In genomic region chr13:99382428-99383133, GRCh38 we compare ENCODE assay signal across 8 cellular contexts.
DNase-seq lines count a peak whose midpoint lies in the region; ATAC-seq and TF ChIP-seq lines count a peak whose summit lies in the region.

No MANE protein-coding gene starts in this region.

- H3K4me1 Mint-ChIP-seq in T-cell = peaks cover 89 to 97% (median 97%) of the 10 kb centered on the region in 3 donors
- H3K4me1 Mint-ChIP-seq in activated naive CD8-positive, alpha-beta T cell treated with anti-CD3 and anti-CD28 coated beads for 36 hours = peaks cover 89% of the 10 kb centered on the region

- H3K9me3 Mint-ChIP-seq in T-cell = no peaks in the 10 kb centered on the region
- H3K9me3 Mint-ChIP-seq in activated naive CD8-positive, alpha-beta T cell treated with anti-CD3 and anti-CD28 coated beads for 36 hours = no peaks in the 10 kb centered on the region

- peaks cover 0 to 5% (median 0%) of the 10 kb centered on the region in 11 experiments; a peak in 3 of 22 replicates for H3K9me3 ChIP-seq in BLaER1 treated with 17β-estradiol and CSF1 and Interleukin-3, amounts not matched to agents 10 nM and 100 nM (replicated peaks in 1 of 11)
- H3K9me3 ChIP-seq in mucosa of descending colon = no peaks in the 10 kb centered on the region
- H3K9me3 ChIP-seq in smooth muscle cell (replicated peaks; ENCODE audit: low read depth) = no peaks in the 10 kb centered on the region

- H3K4me2 ChIP-seq in BLaER1 treated with 17β-estradiol and CSF1 and Interleukin-3, amounts not matched to agents 10 nM and 100 nM = peak overlapping the region; percentile 46 to 69 (median 56); a peak in 21 of 22 replicates
- no peak overlapping the region for H3K4me2 ChIP-seq in smooth muscle cell

- peak in 23 of 34 experiments; percentile 27 to 64 (median 39) for DNase-seq in T-cell
- peak; percentile 52 for DNase-seq in activated naive CD8-positive, alpha-beta T cell treated with anti-CD3 and anti-CD28 coated beads for 36 hours
- peak; percentile 63 to 71 (median 71) for DNase-seq in mucosa of descending colon
- no peak for DNase-seq in NCI-H1930 (lab: John Stamatoyannopoulos, UW)
- no peak for DNase-seq in cerebellar cortex (ENCODE audit: low spot score)
- no peak for DNase-seq in smooth muscle cell (lab: John Stamatoyannopoulos, UW; ENCODE audit: unreplicated experiment)
- no peak for DNase-seq in NCI-H510A treated with DMSO at 0.1 percent for 48 hours (lab: John Stamatoyannopoulos, UW)

- CTCF ChIA-PET in T-cell (lab: Charles Lee) = interaction anchor here (0.5 to 4.6 kb wide), 27 partner anchors 10 to 206 kb away, joined by 3 to 57 read pairs (median 4); no protein-coding TSS in a partner anchor

- peaks cover 0 to 22% (median 9%) of the 10 kb centered on the region in 11 experiments; a peak in 8 of 22 replicates for H4K20me1 ChIP-seq in BLaER1 treated with 17β-estradiol and CSF1 and Interleukin-3, amounts not matched to agents 10 nM and 100 nM
- no peaks in the 10 kb centered on the region for H4K20me1 ChIP-seq in smooth muscle cell (ENCODE audit: low read depth)

- peak overlapping the region; percentile 39 to 75 (median 57) for H3K4me3 Mint-ChIP-seq in T-cell
- H3K4me3 Mint-ChIP-seq in activated naive CD8-positive, alpha-beta T cell treated with anti-CD3 and anti-CD28 coated beads for 36 hours = peak overlapping the region; percentile 14

- H3K4me3 ChIP-seq in BLaER1 treated with 17β-estradiol and CSF1 and Interleukin-3, amounts not matched to agents 10 nM and 100 nM = no peak overlapping the region
- no peak overlapping the region for H3K4me3 ChIP-seq in mucosa of descending colon
- no peak overlapping the region for H3K4me3 ChIP-seq in smooth muscle cell

- ATAC-seq in T-cell (replicated peaks in 1 of 4) = peak; percentile 29 to 51 (median 38)
- ATAC-seq in mucosa of descending colon = peak; percentile 89

- 87% methylated on average over 9 of the region's 9 CpGs for WGBS in smooth muscle cell (ENCODE audit: low lambda C conversion rate)

- intact Hi-C loops in mucosa of descending colon (cut with DNase I, micrococcal nuclease) = no loop called here

- no peaks in the 10 kb centered on the region for H3K27me3 Mint-ChIP-seq in T-cell
- H3K27me3 Mint-ChIP-seq in activated naive CD8-positive, alpha-beta T cell treated with anti-CD3 and anti-CD28 coated beads for 36 hours = no peaks in the 10 kb centered on the region

- peaks cover 41 to 83% (median 67%) of the 10 kb centered on the region in 11 experiments for H3K36me3 ChIP-seq in BLaER1 treated with 17β-estradiol and CSF1 and Interleukin-3, amounts not matched to agents 10 nM and 100 nM
- no peaks in the 10 kb centered on the region for H3K36me3 ChIP-seq in mucosa of descending colon (ENCODE audit: low read depth)
- H3K36me3 ChIP-seq in smooth muscle cell (ENCODE audit: low read depth) = no peaks in the 10 kb centered on the region

- H3K27ac ChIP-seq in BLaER1 treated with 17β-estradiol and CSF1 and Interleukin-3, amounts not matched to agents 10 nM and 100 nM = peak overlapping the region in 3 of 11 experiments; percentile 8 to 44 (median 37); a peak in 4 of 22 replicates
- H3K27ac ChIP-seq in smooth muscle cell (ENCODE audit: low read depth) = no peak overlapping the region

- H3K27ac Mint-ChIP-seq in T-cell = peak overlapping the region; percentile 98
- peak overlapping the region; percentile 96 for H3K27ac Mint-ChIP-seq in activated naive CD8-positive, alpha-beta T cell treated with anti-CD3 and anti-CD28 coated beads for 36 hours

- H3K4me1 ChIP-seq in BLaER1 treated with 17β-estradiol and CSF1 and Interleukin-3, amounts not matched to agents 10 nM and 100 nM = peaks cover 28 to 75% (median 45%) of the 10 kb centered on the region in 10 experiments
- H3K4me1 ChIP-seq in mucosa of descending colon (ENCODE audit: low read depth) (peaks cover 6% of the 10 kb centered on the region), smooth muscle cell (ENCODE audit: low read depth) (no peaks in the 10 kb centered on the region)

- POLR2A ChIA-PET in T-cell (lab: Charles Lee) = interaction anchor here (0.5 to 2.9 kb wide), 17 partner anchors 9 to 115 kb away, joined by 3 to 14 read pairs (median 4); no protein-coding TSS in a partner anchor

- H3K36me3 Mint-ChIP-seq in T-cell = peaks cover 38% of the 10 kb centered on the region
- H3K36me3 Mint-ChIP-seq in activated naive CD8-positive, alpha-beta T cell treated with anti-CD3 and anti-CD28 coated beads for 36 hours = peaks cover 59% of the 10 kb centered on the region

- TF ChIP-seq CTCF in mucosa of descending colon (IDR thresholded peaks at IDR 0.05) = no peak
- TF ChIP-seq CTCF in smooth muscle cell (IDR thresholded peaks at IDR 0.05; ENCODE audit: borderline replicate concordance, insufficient read depth, poor library complexity, severe bottlenecking) = no peak

- peak overlapping the region in 6 of 11 experiments; percentile 2 to 37 (median 20); a peak in 6 of 22 replicates for H3K9ac ChIP-seq in BLaER1 treated with 17β-estradiol and CSF1 and Interleukin-3, amounts not matched to agents 10 nM and 100 nM
- no peak overlapping the region for H3K9ac ChIP-seq in smooth muscle cell (ENCODE audit: low read depth)

- H2AFZ ChIP-seq in smooth muscle cell (ENCODE audit: low read depth) = no peak overlapping the region

- H3K79me2 ChIP-seq in smooth muscle cell (ENCODE audit: low read depth) = no peaks in the 10 kb centered on the region

- H3F3A ChIP-seq in smooth muscle cell (ENCODE audit: low read depth) = no peaks in the 10 kb centered on the region

- H3K27me3 ChIP-seq in BLaER1 treated with 17β-estradiol and CSF1 and Interleukin-3, amounts not matched to agents 10 nM and 100 nM = no peaks in the 10 kb centered on the region
- H3K27me3 ChIP-seq in smooth muscle cell (ENCODE audit: low read depth) = no peaks in the 10 kb centered on the region

Comparison
In these comparisons a context has a peak if more than half of its experiments do, and no peak if none do; other contexts are left out.
1. DNase-seq: peak in T-cell (23 of 34), activated naive CD8-positive, alpha-beta T cell treated with anti-CD3 and anti-CD28 coated beads for 36 hours (single experiment) and mucosa of descending colon (3 of 3); none in NCI-H1930 (0 of 2), cerebellar cortex (single experiment), smooth muscle cell (single experiment) and NCI-H510A treated with DMSO at 0.1 percent for 48 hours (single experiment).